11 cellular contexts compared by ENCODE assay signal in genomic region chr21:34276711-34277425, GRCh38.
DNase-seq lines count a peak whose midpoint lies in the region; ATAC-seq, FAIRE-seq and TF ChIP-seq lines count a peak whose summit lies in the region.
"Had no signal": no experiment of that assay in that cellular context is flagged by ENCODE, and none has a peak within 500 bp of the region (broad histone marks: within the 10 kb centered on the region; RNA-seq: fewer than 3 reads in every experiment).

No MANE protein-coding gene starts in this region.

- CTCF ChIA-PET in GM10248 (lab: Yijun Ruan, JAX), result no interaction called here
- CTCF ChIA-PET in K562 (lab: Yijun Ruan, JAX; ENCODE audit: low intra/inter-chr PET ratio), result no interaction called here

- no peaks in the 10 kb centered on the region for H3K36me3 ChIP-seq in K562 (ENCODE audit: control insufficient read depth, insufficient read depth, low read length)

- H3K9me3 ChIP-seq in K562 (replicated peaks; ENCODE audit: control insufficient read depth, insufficient read depth, low read depth, low read length), result no peaks in the 10 kb centered on the region

- H3K4me3 ChIP-seq in K562, result no peak overlapping the region

- H2AFZ ChIP-seq in K562 (ENCODE audit: low read depth, low read length), result no peak overlapping the region

- POLR2A ChIA-PET in GM10248 (lab: Yijun Ruan, JAX), result no interaction called here
- POLR2A ChIA-PET in K562 (lab: Yijun Ruan, JAX), result no interaction called here

- FAIRE-seq in K562 (lab: Jason Lieb, UNC), result no peak

- in situ Hi-C loops in K562 (cut with MboI), result no loop called here

- DNase-seq in A172 (ENCODE audit: low spot score) (peak; percentile 25), GM10248 (ENCODE audit: extremely low spot score) (peak; percentile 23), K562 (ENCODE audit: extremely low read depth in 1 of 4, low spot score in 3 of 4) (peak in 1 of 4 experiments; percentile 5), NCI-H82 (lab: John Stamatoyannopoulos, UW) (no peak), SHP77 treated with DMSO at 0.1 percent for 48 hours (lab: John Stamatoyannopoulos, UW) (no peak), NCI-H2107 (lab: John Stamatoyannopoulos, UW) (no peak), NCI-H2029 (lab: John Stamatoyannopoulos, UW) (no peak)
- DNase-seq: activated gamma-delta T cell treated with Interleukin-2 at 50 U/mL for 16 hours, naive B cell, NCI-H226 had no signal

- intact Hi-C loops in K562 (cut with micrococcal nuclease), result no loop called here

- no peaks in the 10 kb centered on the region for H4K20me1 ChIP-seq in K562 (replicated peaks; ENCODE audit: control insufficient read depth, insufficient read depth, low read length)

- no peak for TF ChIP-seq POLR2A in K562 (conservative IDR thresholded peaks at IDR 0.05)

- WGBS in K562 (ENCODE audit: insufficient coverage, low coverage, missing lambda C conversion rate), result 1% methylated on average over 5 of the region's 5 CpGs

- no peak overlapping the region for H3K9ac ChIP-seq in K562 (ENCODE audit: insufficient read depth in 1 of 2, low read depth in 2 of 2, low read length in 2 of 2)

- ATAC-seq in HG03103 (IDR thresholded peaks at IDR 0.05; ENCODE audit: low read depth, unreplicated experiment) (peak; percentile 51), K562 (no peak)

- no TSS peak for BruUV-seq in K562 (replicated peaks; lab: Mats Ljungman, UMichigan)

- peaks cover 35 to 48% of the 10 kb centered on the region in 2 experiments for H3K27me3 ChIP-seq in K562 (ENCODE audit: control insufficient read depth in 2 of 2, insufficient read depth in 2 of 2, low read length in 2 of 2)

- no peaks in the 10 kb centered on the region for H3K4me1 ChIP-seq in K562 (replicated peaks in 1 of 2; ENCODE audit: control insufficient read depth in 2 of 2, insufficient read depth in 2 of 2, low read length in 2 of 2)

- TF ChIP-seq EP300 in K562 (IDR thresholded peaks at IDR 0.05; ENCODE audit: low read length), result no peak

- H3K9me1 ChIP-seq in K562 (ENCODE audit: control insufficient read depth, insufficient read depth, low read length), result no peaks in the 10 kb centered on the region

- TF ChIP-seq CTCF in GM10248 (IDR thresholded peaks at IDR 0.05; ENCODE audit: control extremely low read depth, extremely low read depth, low read depth, missing control alignments) (no peak), K562 (IDR thresholded peaks at IDR 0.05 in 2 of 3, conservative IDR thresholded peaks at IDR 0.05 in 1 of 3; ENCODE audit: insufficient read depth in 2 of 3, low read depth in 1 of 3, low read length in 3 of 3) (no peak)

- H3K4me2 ChIP-seq in K562 (ENCODE audit: insufficient read depth, low read length), result no peak overlapping the region

- H3K27ac ChIP-seq in K562 (ENCODE audit: extremely low read depth, low read depth, low read length), result no peak overlapping the region

- no peak for TF ChIP-seq RAD21 in K562 (CRISPR knock-in tag; conservative IDR thresholded peaks at IDR 0.05 in 1 of 2, IDR thresholded peaks at IDR 0.05 in 1 of 2)

- H3K79me2 ChIP-seq in K562 (ENCODE audit: control insufficient read depth, insufficient read depth, low read length), result no peaks in the 10 kb centered on the region

TF ChIP-seq in K562, 482 proteins besides CTCF, POLR2A, EP300 and RAD21 (continues in another document):
- TF ChIP-seq YY1 (IDR thresholded peaks at IDR 0.05; ENCODE audit: borderline replicate concordance in 1 of 3, control insufficient read depth in 1 of 3, extremely low read depth in 1 of 3, insufficient read depth in 3 of 3, insufficient read length in 1 of 3, insufficient replicate concordance in 2 of 3, low read depth in 1 of 3, low read length in 2 of 3), result no peak
- TF ChIP-seq BRD9 (IDR thresholded peaks at IDR 0.05; ENCODE audit: low read depth, partially characterized antibody), result no peak
- no peak for TF ChIP-seq RCOR1 (IDR thresholded peaks at IDR 0.05; ENCODE audit: borderline replicate concordance in 1 of 2, low read depth in 2 of 2, low read length in 2 of 2)
- no peak for TF ChIP-seq ELF2 (CRISPR knock-in tag; IDR thresholded peaks at IDR 0.05)
- TF ChIP-seq CGGBP1 (CRISPR knock-in tag; IDR thresholded peaks at IDR 0.05), result no peak
- TF ChIP-seq ILF3 (IDR thresholded peaks at IDR 0.05; ENCODE audit: borderline replicate concordance), result no peak
- no peak for TF ChIP-seq ZNF655 (CRISPR knock-in tag; IDR thresholded peaks at IDR 0.05)
- no peak for TF ChIP-seq E2F8 (IDR thresholded peaks at IDR 0.05; ENCODE audit: low read depth, partially characterized antibody)
- TF ChIP-seq FOXA3 (CRISPR knock-in tag; conservative IDR thresholded peaks at IDR 0.05 in 1 of 2, IDR thresholded peaks at IDR 0.05 in 1 of 2), result no peak
- no peak for TF ChIP-seq ZSCAN32 (CRISPR knock-in tag; IDR thresholded peaks at IDR 0.05)
- no peak for TF ChIP-seq TAF1 (IDR thresholded peaks at IDR 0.05; ENCODE audit: control insufficient read depth, extremely low read depth, insufficient read depth, low read length, severe bottlenecking)
- TF ChIP-seq ZNF644 (tag; IDR thresholded peaks at IDR 0.05; ENCODE audit: low read depth), result no peak
- TF ChIP-seq JUND (IDR thresholded peaks at IDR 0.05; ENCODE audit: borderline replicate concordance, low read depth, low read length), result no peak
- 0 out of 3 replicates have a peak, but pooled peaks have one; percentile 11 for TF ChIP-seq JUND (tag; IDR thresholded peaks at IDR 0.05; ENCODE audit: borderline replicate concordance, low read depth, low read length)
- TF ChIP-seq MITF (IDR thresholded peaks at IDR 0.05), result no peak
- TF ChIP-seq SRSF3 (IDR thresholded peaks at IDR 0.05; ENCODE audit: insufficient read depth, low read length), result no peak
- no peak for TF ChIP-seq NFXL1 (CRISPR knock-in tag; IDR thresholded peaks at IDR 0.05)
- no peak for TF ChIP-seq ZNF551 (CRISPR knock-in tag; IDR thresholded peaks at IDR 0.05)
- no peak for TF ChIP-seq RBM39 (optimal IDR thresholded peaks at IDR 0.05; ENCODE audit: low read depth, low read length)
- no peak for TF ChIP-seq ZNF232 (CRISPR knock-in tag; IDR thresholded peaks at IDR 0.05)
- TF ChIP-seq ZFX (CRISPR knock-in tag; IDR thresholded peaks at IDR 0.05), result no peak
- no peak for TF ChIP-seq ESRRB (CRISPR knock-in tag; IDR thresholded peaks at IDR 0.05; ENCODE audit: borderline replicate concordance)

Comparison
In these comparisons a context has a peak if more than half of its experiments do, and no peak if none do; other contexts are left out.
1. DNase-seq: peak in A172 (single experiment) and GM10248 (single experiment); none in NCI-H82 (single experiment), SHP77 treated with DMSO at 0.1 percent for 48 hours (single experiment), NCI-H2107 (single experiment) and NCI-H2029 (single experiment).